In genomic region chr3:192817053-192817452, GRCh38 we compare ENCODE assay signal across 10 cellular contexts.
A peak's percentile ranks its signal among the peaks of the same experiment; 100 is the strongest.
DNase-seq lines count a peak whose midpoint lies in the region; ATAC-seq and TF ChIP-seq lines count a peak whose summit lies in the region.
"Had no signal": no experiment of that assay in that cellular context is flagged by ENCODE, and none has a peak within 500 bp of the region (broad histone marks: within the 10 kb centered on the region; RNA-seq: fewer than 3 reads in every experiment).

No MANE protein-coding gene starts in this region.

- H3K27me3 ChIP-seq in KMS-11 (ENCODE audit: insufficient read depth, low read depth) (no peaks in the 10 kb centered on the region), fibroblast of lung (ENCODE audit: control insufficient read depth, insufficient read depth, low read length) (no peaks in the 10 kb centered on the region)

- H2AFZ ChIP-seq in KMS-11 (ENCODE audit: low read depth) (no peak overlapping the region), fibroblast of lung (ENCODE audit: low read length) (no peak overlapping the region)

- H3K4me1 Mint-ChIP-seq in natural killer cell treated with Interleukin-12 subunit alpha and Interleukin-12 subunit beta and Interleukin-15 and Interleukin-18, amount 100 ng/mL, for 72 hours (ENCODE audit: low read depth in 2 of 2) = no peaks in the 10 kb centered on the region

- H3K79me2 ChIP-seq in KMS-11 (ENCODE audit: insufficient read depth, low read depth) (peaks cover 10% of the 10 kb centered on the region; the same call in 1 of the 2 replicates), fibroblast of lung (ENCODE audit: control insufficient read depth, insufficient read depth, low read length) (peaks cover 13% of the 10 kb centered on the region)

- H3K4me2 ChIP-seq in KMS-11 (peak overlapping the region; percentile 40; the same call in 1 of the 2 replicates), fibroblast of lung (ENCODE audit: extremely low read depth, insufficient read depth, low read length) (no peak overlapping the region)

- H3K9ac ChIP-seq in KMS-11 = no peak overlapping the region
- no peak overlapping the region for H3K9ac ChIP-seq in fibroblast of lung (ENCODE audit: insufficient read depth, low read length)

- no peaks in the 10 kb centered on the region for H3K9me3 ChIP-seq in fibroblast of lung (ENCODE audit: control insufficient read depth, insufficient read depth, low read depth, low read length)

- peak; percentile 74 for DNase-seq in EH (ENCODE audit: low read depth)
- DNase-seq in GM20000 (ENCODE audit: low spot score) = peak; percentile 27
- peak; percentile 55 to 81 for DNase-seq in fibroblast of lung (ENCODE audit: low read depth in 2 of 2)
- DNase-seq in NCI-H69 (lab: John Stamatoyannopoulos, UW) = no peak
- DNase-seq in natural killer cell treated with Interleukin-12 subunit alpha and Interleukin-12 subunit beta and Interleukin-15 and Interleukin-18, amount 100 ng/mL, for 72 hours (ENCODE audit: low spot score) = no peak
- no peak for DNase-seq in NCI-H1048 (lab: John Stamatoyannopoulos, UW)
- DNase-seq: foreskin melanocyte had no signal

- no peak overlapping the region for H3K4me3 ChIP-seq in KMS-11 (IDR thresholded peaks at IDR 0.05; ENCODE audit: insufficient read depth, low read depth, low read length)
- no peak overlapping the region for H3K4me3 ChIP-seq in fibroblast of lung (replicated peaks in 1 of 4; ENCODE audit: control extremely low read depth in 1 of 4, insufficient read depth in 1 of 4, low read depth in 3 of 4, low read length in 4 of 4)

- peaks cover 11 to 18% of the 10 kb centered on the region in 2 donors for H3K27me3 Mint-ChIP-seq in natural killer cell treated with Interleukin-12 subunit alpha and Interleukin-12 subunit beta and Interleukin-15 and Interleukin-18, amount 100 ng/mL, for 72 hours
- H3K27me3 Mint-ChIP-seq: activated naive CD8-positive, alpha-beta T cell had no signal

- TF ChIP-seq CTCF in GM20000 (IDR thresholded peaks at IDR 0.05; ENCODE audit: extremely low read depth, missing control alignments) (no peak), KMS-11 (conservative IDR thresholded peaks at IDR 0.05; ENCODE audit: low read depth, low read length) (no peak), fibroblast of lung (conservative IDR thresholded peaks at IDR 0.05 in 1 of 2, IDR thresholded peaks at IDR 0.05 in 1 of 2; ENCODE audit: low read depth in 1 of 2, low read length in 2 of 2) (no peak)

- H3K36me3 Mint-ChIP-seq in natural killer cell treated with Interleukin-12 subunit alpha and Interleukin-12 subunit beta and Interleukin-15 and Interleukin-18, amount 100 ng/mL, for 72 hours = no peaks in the 10 kb centered on the region
- H3K36me3 Mint-ChIP-seq: activated naive CD8-positive, alpha-beta T cell had no signal

- no peaks in the 10 kb centered on the region for H3K9me3 Mint-ChIP-seq in natural killer cell treated with Interleukin-12 subunit alpha and Interleukin-12 subunit beta and Interleukin-15 and Interleukin-18, amount 100 ng/mL, for 72 hours

- H4K20me1 ChIP-seq in KMS-11 (ENCODE audit: insufficient read depth) = no peaks in the 10 kb centered on the region
- H4K20me1 ChIP-seq in fibroblast of lung (ENCODE audit: control insufficient read depth, extremely low read depth, insufficient read depth, low read length) = no peaks in the 10 kb centered on the region

- H3K27ac ChIP-seq in KMS-11 (no peak overlapping the region), fibroblast of lung (ENCODE audit: insufficient read depth, low read length) (peak overlapping the region; percentile 40)

- H3K36me3 ChIP-seq in KMS-11 (ENCODE audit: insufficient read depth) (no peaks in the 10 kb centered on the region), fibroblast of lung (ENCODE audit: control insufficient read depth, insufficient read depth, low read length) (no peaks in the 10 kb centered on the region)

- H3K4me1 ChIP-seq in KMS-11 (ENCODE audit: low read depth, poor library complexity, severe bottlenecking) (peaks cover 46% of the 10 kb centered on the region), fibroblast of lung (ENCODE audit: control insufficient read depth, extremely low read depth, insufficient read depth, low read length) (peaks cover 29% of the 10 kb centered on the region)

- no peak for ATAC-seq in GM18505 (IDR thresholded peaks at IDR 0.05; ENCODE audit: unreplicated experiment)
- no peak for ATAC-seq in natural killer cell treated with Interleukin-12 subunit alpha and Interleukin-12 subunit beta and Interleukin-15 and Interleukin-18, amount 100 ng/mL, for 72 hours

- TF ChIP-seq POLR2A in GM18505 (IDR thresholded peaks at IDR 0.05; ENCODE audit: borderline replicate concordance, extremely low read depth, insufficient read depth, insufficient read length) = no peak

- H3K27ac Mint-ChIP-seq in natural killer cell treated with Interleukin-12 subunit alpha and Interleukin-12 subunit beta and Interleukin-15 and Interleukin-18, amount 100 ng/mL, for 72 hours = peak overlapping the region in 1 of 2 donors; percentile 3
- H3K27ac Mint-ChIP-seq: activated naive CD8-positive, alpha-beta T cell had no signal

- no peak overlapping the region for H3K4me3 Mint-ChIP-seq in natural killer cell treated with Interleukin-12 subunit alpha and Interleukin-12 subunit beta and Interleukin-15 and Interleukin-18, amount 100 ng/mL, for 72 hours
- H3K4me3 Mint-ChIP-seq: activated naive CD8-positive, alpha-beta T cell had no signal

Comparison
In these comparisons a context has a peak if more than half of its experiments do, and no peak if none do; other contexts are left out.
1. DNase-seq: peak in EH (single experiment), GM20000 (single experiment) and fibroblast of lung (2 of 2); none in NCI-H69 (single experiment), natural killer cell treated with Interleukin-12 subunit alpha and Interleukin-12 subunit beta and Interleukin-15 and Interleukin-18, amount 100 ng/mL, for 72 hours (single experiment) and NCI-H1048 (single experiment).